In the genomic region with DNA sequence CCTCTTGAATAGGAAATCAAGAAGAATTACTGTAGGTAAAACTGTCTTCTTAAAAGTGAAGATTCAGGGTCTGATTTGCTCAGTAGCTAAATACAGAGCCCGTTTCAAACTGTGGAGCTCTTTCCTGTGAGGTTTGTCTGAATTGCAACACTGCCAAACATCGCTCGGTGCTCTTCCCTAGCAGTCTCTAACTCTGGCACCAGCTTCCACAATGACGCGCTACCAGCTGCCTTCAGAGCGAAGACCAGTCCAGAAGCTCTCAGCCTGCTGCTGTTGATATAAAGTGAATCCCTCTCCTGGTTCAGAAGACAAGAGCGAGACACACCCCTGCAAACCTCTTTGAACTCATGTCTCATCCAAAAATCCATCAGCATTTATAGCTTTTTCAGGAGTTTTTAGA, we compare ENCODE assay signal across 18 cellular contexts.
DNase-seq lines count a peak whose midpoint lies in the region; TF ChIP-seq lines count a peak whose summit lies in the region.
"Had no signal": no experiment of that assay in that cellular context is flagged by ENCODE, and none has a peak within 500 bp of the region (broad histone marks: within the 10 kb centered on the region; RNA-seq: fewer than 3 reads in every experiment).

No MANE protein-coding gene starts in this region.

- peaks cover 6% of the 10 kb centered on the region for H3K27me3 Mint-ChIP-seq in neural progenitor cell (ENCODE audit: insufficient read depth, low read depth)
- H3K27me3 Mint-ChIP-seq: activated naive CD8-positive, alpha-beta T cell had no signal

- TF ChIP-seq CTCF in neural progenitor cell (IDR thresholded peaks at IDR 0.05), result no peak

- H3F3A ChIP-seq in neural progenitor cell (ENCODE audit: low read depth), result no peaks in the 10 kb centered on the region

- peak overlapping the region; percentile 12 for H2AFZ ChIP-seq in neural progenitor cell (replicated peaks)
- H2AFZ ChIP-seq: parathyroid adenoma had no signal

- no peak overlapping the region for H3K4me2 ChIP-seq in neural progenitor cell
- H3K4me2 ChIP-seq: A549, smooth muscle cell had no signal

- no peaks in the 10 kb centered on the region for H3K36me3 ChIP-seq in neural progenitor cell
- H3K36me3 ChIP-seq: brain microvascular endothelial cell, SJSA1, suprapubic skin had no signal

- no peaks in the 10 kb centered on the region for H3K27me3 ChIP-seq in neural progenitor cell
- H3K27me3 ChIP-seq: brain microvascular endothelial cell, SJSA1, suprapubic skin had no signal

- no peaks in the 10 kb centered on the region for H3K9me3 ChIP-seq in neural progenitor cell (ENCODE audit: low read depth)
- H3K9me3 ChIP-seq: A549, SJSA1, suprapubic skin had no signal

- peaks cover 9% of the 10 kb centered on the region for H3K9me3 Mint-ChIP-seq in neural progenitor cell

- no peak overlapping the region for H3K9ac ChIP-seq in neural progenitor cell
- H3K9ac ChIP-seq: parathyroid adenoma had no signal

- no peak overlapping the region for H3K4me3 ChIP-seq in neural progenitor cell
- H3K4me3 ChIP-seq: A549, SJSA1, smooth muscle cell, suprapubic skin had no signal

- no peak overlapping the region for H3K27ac Mint-ChIP-seq in neural progenitor cell
- H3K27ac Mint-ChIP-seq: activated naive CD8-positive, alpha-beta T cell had no signal

- no peaks in the 10 kb centered on the region for H3K79me2 ChIP-seq in neural progenitor cell (ENCODE audit: low read depth)
- H3K79me2 ChIP-seq: parathyroid adenoma had no signal

- H3K36me3 Mint-ChIP-seq in neural progenitor cell, result peaks cover 3% of the 10 kb centered on the region
- H3K36me3 Mint-ChIP-seq: activated naive CD8-positive, alpha-beta T cell had no signal

- no peaks in the 10 kb centered on the region for H3K4me1 ChIP-seq in neural progenitor cell
- H3K4me1 ChIP-seq: A549, parathyroid adenoma, SJSA1, suprapubic skin had no signal

- no peaks in the 10 kb centered on the region for H4K20me1 ChIP-seq in neural progenitor cell (ENCODE audit: low read depth)

- H3K4me3 Mint-ChIP-seq in neural progenitor cell, result no peak overlapping the region
- H3K4me3 Mint-ChIP-seq: activated naive CD8-positive, alpha-beta T cell had no signal

- DNase-seq in SHP77 (lab: John Stamatoyannopoulos, UW) (peak; percentile 50 to 58), SHP77 treated with DMSO at 0.1 percent for 48 hours (lab: John Stamatoyannopoulos, UW) (no peak), globus pallidus (ENCODE audit: low spot score) (peak; percentile 78), neural progenitor cell (ENCODE audit: low spot score) (no peak), ACHN (no peak), NCI-H774 (lab: John Stamatoyannopoulos, UW) (no peak), kidney tubule cell (ENCODE audit: low spot score) (no peak), GM03348 (ENCODE audit: low spot score) (no peak)
- DNase-seq: activated CD4-positive, CD25-positive, alpha-beta regulatory T cell; brain microvascular endothelial cell; stimulated activated CD8-positive, alpha-beta memory T cell treated with anti-CD3 and anti-CD28 coated beads, Interleukin-4, amount 100 ng/mL, for 48 hours; T-helper 2 cell had no signal

- peaks cover 6% of the 10 kb centered on the region for H3K4me1 Mint-ChIP-seq in neural progenitor cell

- in situ Hi-C loops in ACHN (cut with HindIII; ENCODE audit: low pct_ligation_motif_present, low pct_unique_long_range_greater_than_20kb, low sequenced_read_pairs), result no loop called here

- H3K27ac ChIP-seq in neural progenitor cell, result no peak overlapping the region
- H3K27ac ChIP-seq: A549, brain microvascular endothelial cell, parathyroid adenoma, SJSA1, suprapubic skin had no signal

Comparison
In these comparisons a context has a peak if more than half of its experiments do, and no peak if none do; other contexts are left out.
1. DNase-seq: peak in SHP77 (2 of 2) and globus pallidus (single experiment); none in SHP77 treated with DMSO at 0.1 percent for 48 hours (single experiment), neural progenitor cell (single experiment), ACHN (single experiment), NCI-H774 (single experiment), kidney tubule cell (single experiment) and GM03348 (single experiment).